Comparison of ENCODE assay signal across 8 cellular contexts in genomic region chr13:44578064-44578394, GRCh38. TPM values are rescaled to one million over a fixed set of nuclear protein-coding genes. Genes with fewer than 3 reads are reported as not detected.
DNase-seq lines count a peak whose midpoint lies in the region; ATAC-seq and TF ChIP-seq lines count a peak whose summit lies in the region.

No MANE protein-coding gene starts in this region.

- H3K4me3 Mint-ChIP-seq in T-helper 2 cell treated with Interferon-gamma antibody and Interleukin-4, amounts not matched to agents 5 μg/mL and 100 μg/mL, for 36 hours: peak overlapping the region; percentile 91

- peaks cover 7% of the 10 kb centered on the region for H3K36me3 ChIP-seq in RWPE2 (ENCODE audit: low read depth)
- no peaks in the 10 kb centered on the region for H3K36me3 ChIP-seq in ovary

- no peak for TF ChIP-seq EP300 in ovary (IDR thresholded peaks at IDR 0.05)

- H3K27ac Mint-ChIP-seq in T-helper 2 cell treated with Interferon-gamma antibody and Interleukin-4, amounts not matched to agents 5 μg/mL and 100 μg/mL, for 36 hours: peak overlapping the region; percentile 26

- peaks cover 45% of the 10 kb centered on the region for H3K27me3 Mint-ChIP-seq in T-helper 2 cell treated with Interferon-gamma antibody and Interleukin-4, amounts not matched to agents 5 μg/mL and 100 μg/mL, for 36 hours (ENCODE audit: low read depth)

- H3K4me3 ChIP-seq in RWPE2 (ENCODE audit: severe bottlenecking) (peak overlapping the region; percentile 83), ovary (peak overlapping the region; percentile 80)

- peak overlapping the region; percentile 72 for H3K27ac ChIP-seq in RWPE2 (ENCODE audit: poor library complexity, severe bottlenecking)
- peak overlapping the region; percentile 91 to 96 for H3K27ac ChIP-seq in ovary

- intact Hi-C loops in ovary (cut with DNase I): loop anchor here in 2 of 4 donors (5.0 to 10.0 kb wide), 3 partner anchors 93 to 347 kb away; no protein-coding TSS in a partner anchor

- H3K4me1 ChIP-seq in RWPE2 (ENCODE audit: insufficient read depth, poor library complexity, severe bottlenecking) (peaks cover 7% of the 10 kb centered on the region), ovary (ENCODE audit: insufficient read depth) (peaks cover 14% of the 10 kb centered on the region)

- 0 to 2% (median 1%) methylated on average over 15 of the region's 15 CpGs for WGBS in ovary, 3 donors

- peaks cover 4% of the 10 kb centered on the region for H3K36me3 Mint-ChIP-seq in T-helper 2 cell treated with Interferon-gamma antibody and Interleukin-4, amounts not matched to agents 5 μg/mL and 100 μg/mL, for 36 hours (ENCODE audit: low read depth)

- TF ChIP-seq CTCF in RWPE2 (IDR thresholded peaks at IDR 0.05; ENCODE audit: poor library complexity, severe bottlenecking) (no peak), ovary (IDR thresholded peaks at IDR 0.05) (no peak)

- H3K4me1 Mint-ChIP-seq in T-helper 2 cell treated with Interferon-gamma antibody and Interleukin-4, amounts not matched to agents 5 μg/mL and 100 μg/mL, for 36 hours (ENCODE audit: low read depth): peaks cover 14% of the 10 kb centered on the region

- no peak for DNase-seq in T-helper 2 cell treated with Interferon-gamma antibody and Interleukin-4, amounts not matched to agents 5 μg/mL and 100 μg/mL, for 36 hours (ENCODE audit: low spot score)
- DNase-seq in T-helper 2 cell (no peak), RWPE2 (ENCODE audit: low spot score) (no peak), erythroblast (lab: John Stamatoyannopoulos, UW) (no peak), ovary (no peak), NOMO-1 treated with dmso at 0.1 percent for 144 hours (lab: John Stamatoyannopoulos, UW; ENCODE audit: unreplicated experiment) (no peak), mesenteric fat pad (ENCODE audit: low spot score) (no peak)

- TF ChIP-seq POLR2A in erythroblast (IDR thresholded peaks at IDR 0.05; ENCODE audit: low read length) (peak; percentile 77), ovary (IDR thresholded peaks at IDR 0.05) (no peak)

- no peaks in the 10 kb centered on the region for H3K9me3 Mint-ChIP-seq in T-helper 2 cell treated with Interferon-gamma antibody and Interleukin-4, amounts not matched to agents 5 μg/mL and 100 μg/mL, for 36 hours

- ATAC-seq in RWPE2 (ENCODE audit: low read depth) (no peak), GM19397 (IDR thresholded peaks at IDR 0.05; ENCODE audit: unreplicated experiment) (no peak)

- no peaks in the 10 kb centered on the region for H3K9me3 ChIP-seq in RWPE2 (ENCODE audit: severe bottlenecking)
- no peaks in the 10 kb centered on the region for H3K9me3 ChIP-seq in ovary

- H3K27me3 ChIP-seq in RWPE2 (ENCODE audit: insufficient read depth, poor library complexity, severe bottlenecking): no peaks in the 10 kb centered on the region
- no peaks in the 10 kb centered on the region for H3K27me3 ChIP-seq in ovary

RNA-seq across cellular contexts. Expression of gene TSC22D1, which starts 1.9 kb away (rescaled TPM):
- 100 to 1,000 TPM; 100 to 369 (median 145) TPM for total RNA-seq in ovary
- polyA plus RNA-seq in ovary: 100 to 1,000 TPM; 164 to 179 TPM
- total RNA-seq in mesenteric fat pad: 82.0 TPM
